ENCODE assay signal across 11 cellular contexts in the genomic region with DNA sequence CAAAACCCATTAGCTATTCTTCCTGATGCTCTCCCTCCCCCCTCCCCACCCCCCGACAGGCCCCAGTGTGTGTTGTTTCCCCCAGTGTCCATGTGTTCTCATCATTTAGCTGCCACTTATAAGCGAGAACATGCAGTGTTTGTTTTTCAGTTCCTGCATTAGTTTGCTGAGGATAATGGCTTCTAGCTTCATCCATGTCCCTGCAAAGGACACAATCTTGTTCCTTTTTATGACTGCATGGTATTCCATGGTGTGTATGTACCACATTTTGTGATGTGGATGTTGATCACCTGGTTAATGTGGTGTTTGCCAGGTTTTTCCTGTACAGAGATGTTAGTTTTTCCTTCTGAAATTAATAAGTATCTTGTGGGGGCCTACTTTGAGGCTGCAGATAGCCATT.
"Had no signal": no experiment of that assay in that cellular context is flagged by ENCODE, and none has a peak within 500 bp of the region (broad histone marks: within the 10 kb centered on the region; RNA-seq: fewer than 3 reads in every experiment).

No MANE protein-coding gene starts in this region.

- H3K4me2 ChIP-seq: GM23338 had no signal

- DNase-seq: GM23248, GOT3, H7, H9, HCEC 1CT, HFFc6 had no signal

- ATAC-seq: GM23338, HCT116 had no signal

- H3K9me3 ChIP-seq: HAP-1 had no signal

- FAIRE-seq: H1, H54 had no signal

- H3K27ac ChIP-seq: GM23248 had no signal

- H3K36me3 ChIP-seq: HAP-1 had no signal

- H3K4me1 ChIP-seq: HAP-1 had no signal

- H3K4me3 ChIP-seq: GM23248, GM23338, HAP-1 had no signal

- H2AFZ ChIP-seq: GM23248, GM23338 had no signal
